ENCODE assay signal across 28 cellular contexts in the genomic region with DNA sequence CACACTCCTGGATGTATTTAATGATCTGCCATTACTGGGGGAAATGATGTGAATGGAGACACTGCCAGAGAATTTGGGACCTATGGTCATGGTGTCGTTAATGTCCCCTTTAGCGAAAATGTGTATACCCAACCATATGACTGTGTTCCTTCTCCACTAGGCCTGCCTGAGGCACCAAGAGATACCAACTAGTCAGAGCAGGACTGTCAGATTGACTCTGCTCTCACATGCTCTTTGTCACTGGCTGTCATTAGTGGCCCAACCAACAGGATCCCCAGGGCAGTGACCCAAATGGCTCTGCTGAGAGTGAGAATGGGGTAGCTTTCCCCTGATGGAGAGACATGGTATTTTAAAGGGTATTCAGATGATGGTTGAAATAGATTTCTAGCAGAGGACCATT. TPM values are rescaled to one million over a fixed set of nuclear protein-coding genes. Genes with fewer than 3 reads are reported as not detected.
DNase-seq lines count a peak whose midpoint lies in the region; ATAC-seq and TF ChIP-seq lines count a peak whose summit lies in the region.
"Had no signal": no experiment of that assay in that cellular context is flagged by ENCODE, and none has a peak within 500 bp of the region (broad histone marks: within the 10 kb centered on the region; RNA-seq: fewer than 3 reads in every experiment).

No MANE protein-coding gene starts in this region.

- POLR2A ChIA-PET in PC-3 (lab: Charles Lee; ENCODE audit: unreplicated experiment) = no interaction called here

- H3K4me2 ChIP-seq in PC-3 (ENCODE audit: low read length) = peak overlapping the region; percentile 41
- H3K4me2 ChIP-seq: BLaER1 had no signal

- H4K20me1 ChIP-seq in PC-3 (ENCODE audit: low read length) = no peaks in the 10 kb centered on the region

- H3K9me3 Mint-ChIP-seq in activated T-cell treated with anti-CD3 and anti-CD28 coated beads, Interleukin-2, amount 50 U/mL, for 72 hours = no peaks in the 10 kb centered on the region
- no peaks in the 10 kb centered on the region for H3K9me3 Mint-ChIP-seq in activated T-cell treated with anti-CD3 and anti-CD28 coated beads, Interleukin-2, amount 50 U/mL, for 4 hours
- H3K9me3 Mint-ChIP-seq in nephron progenitor cell = no peaks in the 10 kb centered on the region
- H3K9me3 Mint-ChIP-seq: stimulated activated naive B cell treated with anti-CD40 and anti-IgM and Interleukin-4, amounts not matched to agents 10 μg/mL and 1 μg/mL and 100 μg/mL, for 72 hours had no signal

- H3K27ac ChIP-seq in PC-3 (ENCODE audit: low read length) (peak overlapping the region; percentile 46), testis (no peak overlapping the region)
- H3K27ac ChIP-seq: BLaER1, skin epidermis, tibial nerve had no signal

- CTCF ChIA-PET in PC-3 (lab: Charles Lee) = interaction anchor here (0.7 kb wide), 1 partner anchor 12 kb away, joined by 3 read pairs; no protein-coding TSS in a partner anchor

- peak overlapping the region in 1 of 2 donors; percentile 56 for H3K4me3 Mint-ChIP-seq in activated T-cell treated with anti-CD3 and anti-CD28 coated beads, Interleukin-2, amount 50 U/mL, for 72 hours
- H3K4me3 Mint-ChIP-seq in activated T-cell treated with anti-CD3 and anti-CD28 coated beads, Interleukin-2, amount 50 U/mL, for 4 hours = no peak overlapping the region
- H3K4me3 Mint-ChIP-seq in nephron progenitor cell = peak overlapping the region; percentile 96
- H3K4me3 Mint-ChIP-seq: stimulated activated naive B cell treated with anti-CD40 and anti-IgM and Interleukin-4, amounts not matched to agents 10 μg/mL and 1 μg/mL and 100 μg/mL, for 72 hours had no signal

- H3K4me1 ChIP-seq in PC-3 (ENCODE audit: insufficient read depth, low read length) = peaks cover 46% of the 10 kb centered on the region
- H3K4me1 ChIP-seq in testis = peaks cover 10% of the 10 kb centered on the region

- BruUV-seq in PC-3 (replicated peaks; lab: Mats Ljungman, UMichigan) = no TSS peak

- H3K36me3 ChIP-seq in PC-3 (ENCODE audit: low read depth, low read length) (no peaks in the 10 kb centered on the region), testis (ENCODE audit: low read depth, missing control alignments) (no peaks in the 10 kb centered on the region)
- H3K36me3 ChIP-seq: BLaER1, tibial nerve had no signal

- H3K79me2 ChIP-seq in PC-3 (ENCODE audit: low read length) = no peaks in the 10 kb centered on the region

- no peak for TF ChIP-seq POLR2A in testis (IDR thresholded peaks at IDR 0.05)

- no peaks in the 10 kb centered on the region for H3K36me3 Mint-ChIP-seq in activated T-cell treated with anti-CD3 and anti-CD28 coated beads, Interleukin-2, amount 50 U/mL, for 72 hours (ENCODE audit: insufficient read depth in 2 of 2)
- peaks cover 2% of the 10 kb centered on the region for H3K36me3 Mint-ChIP-seq in activated T-cell treated with anti-CD3 and anti-CD28 coated beads, Interleukin-2, amount 50 U/mL, for 4 hours (ENCODE audit: insufficient read depth)
- H3K36me3 Mint-ChIP-seq in nephron progenitor cell (ENCODE audit: low read depth) = peaks cover 34% of the 10 kb centered on the region
- H3K36me3 Mint-ChIP-seq: stimulated activated naive B cell treated with anti-CD40 and anti-IgM and Interleukin-4, amounts not matched to agents 10 μg/mL and 1 μg/mL and 100 μg/mL, for 72 hours had no signal

- no peak overlapping the region for H3K27ac Mint-ChIP-seq in activated T-cell treated with anti-CD3 and anti-CD28 coated beads, Interleukin-2, amount 50 U/mL, for 72 hours
- no peak overlapping the region for H3K27ac Mint-ChIP-seq in nephron progenitor cell
- H3K27ac Mint-ChIP-seq: stimulated activated naive B cell treated with anti-CD40 and anti-IgM and Interleukin-4, amounts not matched to agents 10 μg/mL and 1 μg/mL and 100 μg/mL, for 72 hours had no signal

- no peak overlapping the region for H3K9ac ChIP-seq in PC-3 (ENCODE audit: low read length)
- H3K9ac ChIP-seq: BLaER1 had no signal

- peak; percentile 41 to 57 for ATAC-seq in activated T-cell treated with anti-CD3 and anti-CD28 coated beads, Interleukin-2, amount 50 U/mL, for 72 hours (replicated peaks in 1 of 2)
- no peak for ATAC-seq in activated T-cell treated with anti-CD3 and anti-CD28 coated beads, Interleukin-2, amount 50 U/mL, for 4 hours
- no peak for ATAC-seq in PC-3
- ATAC-seq in HG02981 (IDR thresholded peaks at IDR 0.05; ENCODE audit: unreplicated experiment) = no peak
- ATAC-seq: GM12878; HepG2; stimulated activated naive B cell treated with anti-CD40 and anti-IgM and Interleukin-4, amounts not matched to agents 10 μg/mL and 1 μg/mL and 100 μg/mL, for 72 hours had no signal

- H3K4me3 ChIP-seq in PC-3 (ENCODE audit: low read length) (no peak overlapping the region), testis (no peak overlapping the region)
- H3K4me3 ChIP-seq: BLaER1, GM12878, skin epidermis, tibial nerve had no signal

- no peaks in the 10 kb centered on the region for H3K9me2 ChIP-seq in PC-3 (replicated peaks; ENCODE audit: low read length)

- H2AFZ ChIP-seq in PC-3 (ENCODE audit: low read length) = no peak overlapping the region

- DNase-seq in activated T-cell treated with anti-CD3 and anti-CD28 coated beads, Interleukin-2, amount 50 U/mL, for 72 hours = peak in 1 of 2 donors; percentile 12
- no peak for DNase-seq in activated T-cell treated with anti-CD3 and anti-CD28 coated beads, Interleukin-2, amount 50 U/mL, for 4 hours
- DNase-seq in PC-3 (no peak), cerebellum (ENCODE audit: low spot score) (peak; percentile 56), nephron progenitor cell (no peak), NCI-H446 treated with DMSO at 0.1 percent for 48 hours (lab: John Stamatoyannopoulos, UW) (no peak), testis (no peak)
- DNase-seq: activated CD8-positive, alpha-beta memory T cell treated with anti-CD3 and anti-CD28 coated beads, Interleukin-2, amount 50 U/mL, for 48 hours; activated gamma-delta T cell treated with Interleukin-2 at 50 U/mL for 16 hours; dermis blood vessel endothelial cell; DMS79 treated with DMSO at 0.1 percent for 48 hours; HCEC 1CT; head of caudate nucleus; NCI-H1694 treated with DMSO at 0.1 percent for 48 hours; NCI-H2171; NCI-H524; SHP77 treated with DMSO at 0.1 percent for 48 hours; stimulated activated CD4-positive, alpha-beta T cell treated with anti-CD3 and anti-CD28 coated beads, Interleukin-4, amount 100 ng/mL, for 1 hour; stimulated activated naive B cell treated with anti-CD40 and anti-IgM and Interleukin-4, amounts not matched to agents 10 μg/mL and 1 μg/mL and 100 μg/mL, for 72 hours had no signal

- H3K27me3 ChIP-seq in PC-3 (ENCODE audit: low read length) (no peaks in the 10 kb centered on the region), testis (no peaks in the 10 kb centered on the region)

- no peaks in the 10 kb centered on the region for H3K9me3 ChIP-seq in PC-3 (ENCODE audit: low read length)
- no peaks in the 10 kb centered on the region for H3K9me3 ChIP-seq in testis
- H3K9me3 ChIP-seq: BLaER1, tibial nerve had no signal

- H3K4me1 Mint-ChIP-seq in activated T-cell treated with anti-CD3 and anti-CD28 coated beads, Interleukin-2, amount 50 U/mL, for 72 hours (ENCODE audit: low read depth) = peaks cover 60% of the 10 kb centered on the region
- peaks cover 56% of the 10 kb centered on the region for H3K4me1 Mint-ChIP-seq in activated T-cell treated with anti-CD3 and anti-CD28 coated beads, Interleukin-2, amount 50 U/mL, for 4 hours (ENCODE audit: low read depth)
- peaks cover 67% of the 10 kb centered on the region for H3K4me1 Mint-ChIP-seq in nephron progenitor cell

- peaks cover 4% of the 10 kb centered on the region for H3F3A ChIP-seq in PC-3 (ENCODE audit: low read length, unreplicated experiment)

- 96 to 98% methylated on average over 2 of the region's 2 CpGs for WGBS in testis, 2 donors

- no peak for TF ChIP-seq CTCF in PC-3 (conservative IDR thresholded peaks at IDR 0.05; ENCODE audit: low read depth, low read length)
- no peak for TF ChIP-seq CTCF in nephron progenitor cell (IDR thresholded peaks at IDR 0.05)
- no peak for TF ChIP-seq CTCF in testis (IDR thresholded peaks at IDR 0.05)

- H3K27me3 Mint-ChIP-seq in activated T-cell treated with anti-CD3 and anti-CD28 coated beads, Interleukin-2, amount 50 U/mL, for 72 hours (ENCODE audit: low read depth) = no peaks in the 10 kb centered on the region
- no peaks in the 10 kb centered on the region for H3K27me3 Mint-ChIP-seq in activated T-cell treated with anti-CD3 and anti-CD28 coated beads, Interleukin-2, amount 50 U/mL, for 4 hours (ENCODE audit: low read depth)
- peaks cover 2% of the 10 kb centered on the region for H3K27me3 Mint-ChIP-seq in nephron progenitor cell (ENCODE audit: low read depth, poor library complexity)

- intact Hi-C loops in PC-3 (cut with micrococcal nuclease) = no loop called here
- intact Hi-C loops in testis (cut with DNase I; ENCODE audit: low total_unique reads) = no loop called here

RNA-seq across cellular contexts. Expression of a gene that starts 2.8 kb away (rescaled TPM):
- under 1 TPM; 0.31 to 0.51 TPM for total RNA-seq in activated T-cell treated with anti-CD3 and anti-CD28 coated beads, Interleukin-2, amount 50 U/mL, for 72 hours
- total RNA-seq in activated T-cell treated with anti-CD3 and anti-CD28 coated beads, Interleukin-2, amount 50 U/mL, for 4 hours = 1 to 10 TPM; 1.8 to 3.4 (median 2.2) TPM
- total RNA-seq in PC-3 (2014; rRNA removed) = 2.6 and 4.3 TPM in 2 replicates
- total RNA-seq in cerebellum = 91.8 TPM
- under 1 TPM in 1 of 2 donors, not detected in 1; 0.37 TPM for total RNA-seq in testis
- not detected for polyA plus RNA-seq in testis (ENCODE audit: insufficient read depth, low read depth, low replicate concordance)
- total RNA-seq: LHCN-M2, lung microvascular endothelial cell had no signal

RNA-seq across cellular contexts. Expression of a gene that starts 22.7 kb away (rescaled TPM):
- total RNA-seq in activated T-cell treated with anti-CD3 and anti-CD28 coated beads, Interleukin-2, amount 50 U/mL, for 72 hours = 10 to 100 TPM; 57.6 to 65.3 TPM
- total RNA-seq in activated T-cell treated with anti-CD3 and anti-CD28 coated beads, Interleukin-2, amount 50 U/mL, for 4 hours = 10 to 100 TPM; 33.4 to 41.9 (median 41.7) TPM
- total RNA-seq in PC-3 (2014; rRNA removed) (29.1 and 45.0 TPM in 2 replicates), cerebellum (60.9 TPM), testis (10 to 100 TPM; 38.0 to 38.4 TPM)
- polyA plus RNA-seq in testis (ENCODE audit: insufficient read depth, low read depth, low replicate concordance) = 43.0 TPM

RNA-seq across cellular contexts. Expression of a gene that starts 33.0 kb away (rescaled TPM):
- total RNA-seq in activated T-cell treated with anti-CD3 and anti-CD28 coated beads, Interleukin-2, amount 50 U/mL, for 72 hours = under 1 TPM; 0.09 to 0.17 TPM
- not detected for total RNA-seq in activated T-cell treated with anti-CD3 and anti-CD28 coated beads, Interleukin-2, amount 50 U/mL, for 4 hours
- total RNA-seq in PC-3 (2014; rRNA removed) = 0.33 TPM in 1 of 2 replicates, not detected in the other
- total RNA-seq in cerebellum = 0.36 TPM
- total RNA-seq in testis = 1 to 10 TPM; 2.0 to 2.8 TPM
- 5.8 TPM for polyA plus RNA-seq in testis (ENCODE audit: insufficient read depth, low read depth, low replicate concordance)
- total RNA-seq: dermis blood vessel endothelial cell, GM12878, HepG2, LHCN-M2, lung microvascular endothelial cell, omental fat pad, tibial nerve had no signal
- polyA plus RNA-seq: HepG2 had no signal

Comparison
In these comparisons a context has a peak if more than half of its experiments do, and no peak if none do; other contexts are left out.
1. ATAC-seq: peak in activated T-cell treated with anti-CD3 and anti-CD28 coated beads, Interleukin-2, amount 50 U/mL, for 72 hours (2 of 2); none in activated T-cell treated with anti-CD3 and anti-CD28 coated beads, Interleukin-2, amount 50 U/mL, for 4 hours (0 of 2), PC-3 (single experiment) and HG02981 (single experiment).
2. RNA of a gene that starts 2.8 kb away (total RNA-seq): 91.8 TPM in cerebellum (single experiment); 2.6 to 4.3 TPM in PC-3, 1.8 to 3.4 TPM in activated T-cell treated with anti-CD3 and anti-CD28 coated beads, Interleukin-2, amount 50 U/mL, for 4 hours, 0.31 to 0.51 TPM in activated T-cell treated with anti-CD3 and anti-CD28 coated beads, Interleukin-2, amount 50 U/mL, for 72 hours and 0.37 TPM in testis; every median in the first group is over 10 times any median in the second.